1 cellular context compared by ENCODE assay signal in the genomic region with DNA sequence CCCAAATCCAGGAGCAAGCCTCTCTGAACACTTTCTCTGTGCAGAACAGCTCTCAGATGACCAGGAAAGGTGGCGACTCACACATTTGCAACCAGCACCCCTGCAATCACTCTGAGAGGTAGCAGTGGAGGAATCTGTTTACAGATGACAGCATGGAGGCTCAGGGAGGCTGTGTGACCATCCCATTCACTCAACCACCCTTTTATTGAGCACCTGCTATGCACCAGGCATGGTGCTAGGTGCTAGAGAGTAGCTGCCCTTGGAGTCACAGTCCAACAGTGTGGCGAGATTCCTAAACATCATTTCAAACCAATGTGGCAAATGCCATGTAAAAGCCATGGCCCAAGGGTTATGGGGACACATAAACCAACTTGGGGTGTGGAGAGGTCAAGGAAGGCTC.
TF ChIP-seq lines count a peak whose summit lies in the region.

No MANE protein-coding gene starts in this region.

TF ChIP-seq in SK-N-SH treated with all-trans-retinoic acid at 6 μM for 48 hours, 23 proteins besides CTCF, POLR2A, EP300 and RAD21:
- TF ChIP-seq, protein P1, sequence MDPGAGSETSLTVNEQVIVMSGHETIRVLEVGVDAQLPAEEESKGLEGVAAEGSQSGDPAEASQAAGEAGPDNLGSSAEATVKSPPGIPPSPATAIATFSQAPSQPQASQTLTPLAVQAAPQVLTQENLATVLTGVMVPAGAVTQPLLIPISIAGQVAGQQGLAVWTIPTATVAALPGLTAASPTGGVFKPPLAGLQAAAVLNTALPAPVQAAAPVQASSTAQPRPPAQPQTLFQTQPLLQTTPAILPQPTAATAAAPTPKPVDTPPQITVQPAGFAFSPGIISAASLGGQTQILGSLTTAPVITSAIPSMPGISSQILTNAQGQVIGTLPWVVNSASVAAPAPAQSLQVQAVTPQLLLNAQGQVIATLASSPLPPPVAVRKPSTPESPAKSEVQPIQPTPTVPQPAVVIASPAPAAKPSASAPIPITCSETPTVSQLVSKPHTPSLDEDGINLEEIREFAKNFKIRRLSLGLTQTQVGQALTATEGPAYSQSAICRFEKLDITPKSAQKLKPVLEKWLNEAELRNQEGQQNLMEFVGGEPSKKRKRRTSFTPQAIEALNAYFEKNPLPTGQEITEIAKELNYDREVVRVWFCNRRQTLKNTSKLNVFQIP (CRISPR knock-in tag; IDR thresholded peaks at IDR 0.05; ENCODE audit: borderline replicate concordance, low read depth), result no peak
- TF ChIP-seq SNAI2 (CRISPR knock-in tag; IDR thresholded peaks at IDR 0.05), result no peak
- TF ChIP-seq, protein P2, sequence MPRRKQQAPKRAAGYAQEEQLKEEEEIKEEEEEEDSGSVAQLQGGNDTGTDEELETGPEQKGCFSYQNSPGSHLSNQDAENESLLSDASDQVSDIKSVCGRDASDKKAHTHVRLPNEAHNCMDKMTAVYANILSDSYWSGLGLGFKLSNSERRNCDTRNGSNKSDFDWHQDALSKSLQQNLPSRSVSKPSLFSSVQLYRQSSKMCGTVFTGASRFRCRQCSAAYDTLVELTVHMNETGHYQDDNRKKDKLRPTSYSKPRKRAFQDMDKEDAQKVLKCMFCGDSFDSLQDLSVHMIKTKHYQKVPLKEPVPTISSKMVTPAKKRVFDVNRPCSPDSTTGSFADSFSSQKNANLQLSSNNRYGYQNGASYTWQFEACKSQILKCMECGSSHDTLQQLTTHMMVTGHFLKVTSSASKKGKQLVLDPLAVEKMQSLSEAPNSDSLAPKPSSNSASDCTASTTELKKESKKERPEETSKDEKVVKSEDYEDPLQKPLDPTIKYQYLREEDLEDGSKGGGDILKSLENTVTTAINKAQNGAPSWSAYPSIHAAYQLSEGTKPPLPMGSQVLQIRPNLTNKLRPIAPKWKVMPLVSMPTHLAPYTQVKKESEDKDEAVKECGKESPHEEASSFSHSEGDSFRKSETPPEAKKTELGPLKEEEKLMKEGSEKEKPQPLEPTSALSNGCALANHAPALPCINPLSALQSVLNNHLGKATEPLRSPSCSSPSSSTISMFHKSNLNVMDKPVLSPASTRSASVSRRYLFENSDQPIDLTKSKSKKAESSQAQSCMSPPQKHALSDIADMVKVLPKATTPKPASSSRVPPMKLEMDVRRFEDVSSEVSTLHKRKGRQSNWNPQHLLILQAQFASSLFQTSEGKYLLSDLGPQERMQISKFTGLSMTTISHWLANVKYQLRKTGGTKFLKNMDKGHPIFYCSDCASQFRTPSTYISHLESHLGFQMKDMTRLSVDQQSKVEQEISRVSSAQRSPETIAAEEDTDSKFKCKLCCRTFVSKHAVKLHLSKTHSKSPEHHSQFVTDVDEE (CRISPR knock-in tag; IDR thresholded peaks at IDR 0.05), result no peak
- TF ChIP-seq PPARA (CRISPR knock-in tag; IDR thresholded peaks at IDR 0.05; ENCODE audit: borderline replicate concordance), result no peak
- TF ChIP-seq, protein P3, sequence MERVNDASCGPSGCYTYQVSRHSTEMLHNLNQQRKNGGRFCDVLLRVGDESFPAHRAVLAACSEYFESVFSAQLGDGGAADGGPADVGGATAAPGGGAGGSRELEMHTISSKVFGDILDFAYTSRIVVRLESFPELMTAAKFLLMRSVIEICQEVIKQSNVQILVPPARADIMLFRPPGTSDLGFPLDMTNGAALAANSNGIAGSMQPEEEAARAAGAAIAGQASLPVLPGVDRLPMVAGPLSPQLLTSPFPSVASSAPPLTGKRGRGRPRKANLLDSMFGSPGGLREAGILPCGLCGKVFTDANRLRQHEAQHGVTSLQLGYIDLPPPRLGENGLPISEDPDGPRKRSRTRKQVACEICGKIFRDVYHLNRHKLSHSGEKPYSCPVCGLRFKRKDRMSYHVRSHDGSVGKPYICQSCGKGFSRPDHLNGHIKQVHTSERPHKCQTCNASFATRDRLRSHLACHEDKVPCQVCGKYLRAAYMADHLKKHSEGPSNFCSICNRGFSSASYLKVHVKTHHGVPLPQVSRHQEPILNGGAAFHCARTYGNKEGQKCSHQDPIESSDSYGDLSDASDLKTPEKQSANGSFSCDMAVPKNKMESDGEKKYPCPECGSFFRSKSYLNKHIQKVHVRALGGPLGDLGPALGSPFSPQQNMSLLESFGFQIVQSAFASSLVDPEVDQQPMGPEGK (CRISPR knock-in tag; IDR thresholded peaks at IDR 0.05; ENCODE audit: borderline replicate concordance), result no peak
TF ChIP-seq in SK-N-SH treated with all-trans-retinoic acid at 6 μM for 48 hours: peak in this region for 0.
